14 cellular contexts compared by ENCODE assay signal in genomic region chr7:117269417-117269816, GRCh38. TPM values are rescaled to one million over a fixed set of nuclear protein-coding genes. Genes with fewer than 3 reads are reported as not detected.
DNase-seq lines count a peak whose midpoint lies in the region; ATAC-seq and TF ChIP-seq lines count a peak whose summit lies in the region.
"Had no signal": no experiment of that assay in that cellular context is flagged by ENCODE, and none has a peak within 500 bp of the region (broad histone marks: within the 10 kb centered on the region; RNA-seq: fewer than 3 reads in every experiment).

No MANE protein-coding gene starts in this region.

- no peaks in the 10 kb centered on the region for H3K9me3 ChIP-seq in subcutaneous abdominal adipose tissue (ENCODE audit: control insufficient read depth in 5 of 5, low read length in 5 of 5)

- no peak for ATAC-seq in HG02763 (IDR thresholded peaks at IDR 0.05; ENCODE audit: unreplicated experiment)
- no peak for ATAC-seq in naive thymus-derived CD8-positive, alpha-beta T cell
- ATAC-seq: naive thymus-derived CD4-positive, alpha-beta T cell had no signal

- POLR2A ChIA-PET in naive thymus-derived CD8-positive, alpha-beta T cell (lab: Charles Lee) = no interaction called here

- DNase-seq in DMS79 treated with DMSO at 0.1 percent for 48 hours (lab: John Stamatoyannopoulos, UW) = peak; percentile 36
- no peak for DNase-seq in DMS79 (lab: John Stamatoyannopoulos, UW)
- DNase-seq in SK-MEL-5 (ENCODE audit: low read depth, low spot score) = peak; percentile 32
- DNase-seq in fibroblast of pulmonary artery (ENCODE audit: low read depth) = peak; percentile 87
- DNase-seq in naive thymus-derived CD8-positive, alpha-beta T cell = no peak
- no peak for DNase-seq in NCI-H1105 (lab: John Stamatoyannopoulos, UW)
- DNase-seq: 8988T; activated CD4-positive, alpha-beta T cell treated with anti-CD3 and anti-CD28 coated beads for 48 hours; naive thymus-derived CD4-positive, alpha-beta T cell; NCI-H1105 treated with DMSO at 0.1 percent for 48 hours; RPMI8226 had no signal

- H3K27me3 Mint-ChIP-seq in naive thymus-derived CD8-positive, alpha-beta T cell = peaks cover 1 to 13% (median 11%) of the 10 kb centered on the region in 5 donors

- no peaks in the 10 kb centered on the region for H3K4me1 Mint-ChIP-seq in naive thymus-derived CD8-positive, alpha-beta T cell
- H3K4me1 Mint-ChIP-seq: naive thymus-derived CD4-positive, alpha-beta T cell had no signal

- TF ChIP-seq CTCF in fibroblast of pulmonary artery (IDR thresholded peaks at IDR 0.05; ENCODE audit: low read length, missing control alignments) = no peak

- peaks cover 0 to 2% (median 0%) of the 10 kb centered on the region in 5 donors for H3K27me3 ChIP-seq in subcutaneous abdominal adipose tissue (ENCODE audit: control insufficient read depth in 5 of 5, insufficient read depth in 4 of 5, low read length in 5 of 5)
- H3K27me3 ChIP-seq: cardiac muscle cell had no signal

- H3K27ac Mint-ChIP-seq in naive thymus-derived CD8-positive, alpha-beta T cell = no peak overlapping the region
- H3K27ac Mint-ChIP-seq: naive thymus-derived CD4-positive, alpha-beta T cell had no signal

- no peak overlapping the region for H3K4me3 ChIP-seq in fibroblast of pulmonary artery (replicated peaks; ENCODE audit: low read depth, low read length)
- no peak overlapping the region for H3K4me3 ChIP-seq in subcutaneous abdominal adipose tissue (ENCODE audit: low read depth in 1 of 5, low read length in 5 of 5)
- H3K4me3 ChIP-seq: cardiac muscle cell had no signal

- H3K36me3 Mint-ChIP-seq in naive thymus-derived CD8-positive, alpha-beta T cell = peaks cover 0 to 6% (median 0%) of the 10 kb centered on the region in 3 donors
- H3K36me3 Mint-ChIP-seq: naive thymus-derived CD4-positive, alpha-beta T cell had no signal

- H3K4me1 ChIP-seq in subcutaneous abdominal adipose tissue (ENCODE audit: control insufficient read depth in 5 of 5, insufficient read depth in 5 of 5, low read length in 5 of 5) = no peaks in the 10 kb centered on the region

- in situ Hi-C loops in SK-MEL-5 (cut with HindIII; ENCODE audit: low pct_unique_long_range_greater_than_20kb, low sequenced_read_pairs) = no loop called here

- no peaks in the 10 kb centered on the region for H3K36me3 ChIP-seq in subcutaneous abdominal adipose tissue (ENCODE audit: control insufficient read depth in 5 of 5, insufficient read depth in 5 of 5, low read length in 5 of 5)
- H3K36me3 ChIP-seq: cardiac muscle cell had no signal

- H3K9ac ChIP-seq in subcutaneous abdominal adipose tissue (ENCODE audit: low read length in 5 of 5) = no peak overlapping the region

- peaks cover 0 to 5% (median 0%) of the 10 kb centered on the region in 9 donors for H3K9me3 Mint-ChIP-seq in naive thymus-derived CD8-positive, alpha-beta T cell

- H3K27ac ChIP-seq in subcutaneous abdominal adipose tissue (ENCODE audit: low read depth, low read length) = peak overlapping the region; percentile 54
- H3K27ac ChIP-seq: cardiac muscle cell had no signal

- H3K4me3 Mint-ChIP-seq in naive thymus-derived CD8-positive, alpha-beta T cell = no peak overlapping the region
- H3K4me3 Mint-ChIP-seq: naive thymus-derived CD4-positive, alpha-beta T cell had no signal

RNA-seq across cellular contexts. Expression of gene WNT2, which starts 53.4 kb away (rescaled TPM):
- not detected in 2 replicates for total RNA-seq in SK-MEL-5 (2014; rRNA removed; shearing (Covaris generic))
- polyA plus RNA-seq in SK-MEL-5 (2015; cell fraction: cytosol; rRNA removed) = not detected in 2 replicates
- polyA plus RNA-seq in SK-MEL-5 (2015; cell fraction: nucleus; rRNA removed) = not detected in 2 replicates
- not detected for total RNA-seq in naive thymus-derived CD8-positive, alpha-beta T cell
- polyA plus RNA-seq in naive thymus-derived CD8-positive, alpha-beta T cell = not detected
- total RNA-seq: naive thymus-derived CD4-positive, alpha-beta T cell had no signal
- polyA plus RNA-seq: naive thymus-derived CD4-positive, alpha-beta T cell had no signal

Comparison
In these comparisons a context has a peak if more than half of its experiments do, and no peak if none do; other contexts are left out.
1. DNase-seq: peak in DMS79 treated with DMSO at 0.1 percent for 48 hours (single experiment), SK-MEL-5 (single experiment) and fibroblast of pulmonary artery (single experiment); none in DMS79 (single experiment), naive thymus-derived CD8-positive, alpha-beta T cell (0 of 10) and NCI-H1105 (single experiment).